ENCODE assay signal across 9 cellular contexts in genomic region chr10:95290801-95291633, GRCh38. TPM values are rescaled to one million over a fixed set of nuclear protein-coding genes. Genes with fewer than 3 reads are reported as not detected.
A peak's percentile ranks its signal among the peaks of the same experiment; 100 is the strongest.
DNase-seq lines count a peak whose midpoint lies in the region; ATAC-seq, FAIRE-seq and TF ChIP-seq lines count a peak whose summit lies in the region.
"Had no signal": no experiment of that assay in that cellular context is flagged by ENCODE, and none has a peak within 500 bp of the region (broad histone marks: within the 10 kb centered on the region; RNA-seq: fewer than 3 reads in every experiment).

A gene with protein sequence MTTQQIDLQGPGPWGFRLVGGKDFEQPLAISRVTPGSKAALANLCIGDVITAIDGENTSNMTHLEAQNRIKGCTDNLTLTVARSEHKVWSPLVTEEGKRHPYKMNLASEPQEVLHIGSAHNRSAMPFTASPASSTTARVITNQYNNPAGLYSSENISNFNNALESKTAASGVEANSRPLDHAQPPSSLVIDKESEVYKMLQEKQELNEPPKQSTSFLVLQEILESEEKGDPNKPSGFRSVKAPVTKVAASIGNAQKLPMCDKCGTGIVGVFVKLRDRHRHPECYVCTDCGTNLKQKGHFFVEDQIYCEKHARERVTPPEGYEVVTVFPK (minus strand): TSS chr10:95291003. CDS start chr10:95290915, 88 bp downstream.

- CTCF ChIA-PET in GM12878 (lab: Yijun Ruan, JAX), result no interaction called here

- peak; percentile 39 for ATAC-seq in GM19467 (IDR thresholded peaks at IDR 0.05; ENCODE audit: unreplicated experiment)
- ATAC-seq in HG03565 (IDR thresholded peaks at IDR 0.05; ENCODE audit: unreplicated experiment), result peak; percentile 19
- peak; percentile 69 for ATAC-seq in RWPE2 (ENCODE audit: low read depth)
- peak; percentile 55 for ATAC-seq in GM12878

- DNase-seq in DMS53 (lab: John Stamatoyannopoulos, UW) (peak; percentile 89), RWPE2 (ENCODE audit: low spot score) (no peak), GM12878 (ENCODE audit: low read depth, low spot score) (no peak), cerebellar cortex (ENCODE audit: low spot score) (no peak)

- peaks cover 8% of the 10 kb centered on the region for H4K20me1 ChIP-seq in GM12878 (ENCODE audit: control insufficient read depth, insufficient read depth)

- no peaks in the 10 kb centered on the region for H3K9me3 ChIP-seq in RWPE2 (ENCODE audit: severe bottlenecking)
- no peaks in the 10 kb centered on the region for H3K9me3 ChIP-seq in GM12878 (replicated peaks; ENCODE audit: control insufficient read depth, insufficient read depth, low read length)
- H3K9me3 ChIP-seq in iPS-18a (ENCODE audit: control insufficient read depth, low read depth, low read length), result no peaks in the 10 kb centered on the region
- H3K9me3 ChIP-seq in skeletal muscle tissue (ENCODE audit: control insufficient read depth in 3 of 3, low read length in 3 of 3), result no peaks in the 10 kb centered on the region

- TF ChIP-seq EP300 in GM12878 (IDR thresholded peaks at IDR 0.05; ENCODE audit: borderline replicate concordance in 1 of 2, control insufficient read depth in 1 of 2, low read depth in 2 of 2, low read length in 2 of 2), result no peak

- RAD21 ChIA-PET in GM12878 (lab: Charles Lee; ENCODE audit: unreplicated experiment), result no interaction called here

- H3K27ac ChIP-seq in RWPE2 (ENCODE audit: poor library complexity, severe bottlenecking) (peak within 1 kb of the TSS; percentile 74), GM12878 (ENCODE audit: control insufficient read depth, insufficient read depth) (peak within 1 kb of the TSS; percentile 98), iPS-18a (ENCODE audit: low read length) (no peak within 1 kb of the TSS), skeletal muscle tissue (ENCODE audit: low read depth, low read length) (peak within 1 kb of the TSS; percentile 80)

- TF ChIP-seq POLR2A in GM12878 (IDR thresholded peaks at IDR 0.05; ENCODE audit: low read depth, low read length), result peak; percentile 96

- peak within 1 kb of the TSS; percentile 91 for H3K9ac ChIP-seq in GM12878 (ENCODE audit: control insufficient read depth, insufficient read depth, low read length)
- peak within 1 kb of the TSS; percentile 46 for H3K9ac ChIP-seq in iPS-18a (ENCODE audit: low read length)
- peak within 1 kb of the TSS; percentile 77 to 93 (median 90) for H3K9ac ChIP-seq in skeletal muscle tissue (ENCODE audit: low read depth in 1 of 3, low read length in 3 of 3)

- TF ChIP-seq RAD21 in GM12878 (IDR thresholded peaks at IDR 0.05; ENCODE audit: insufficient read depth, low read depth, low read length), result no peak

- SMC1A ChIA-PET in GM12878 (lab: Charles Lee; ENCODE audit: uncharacterized antibody, unreplicated experiment), result interaction anchor here (1.3 to 8.2 kb wide), 2 partner anchors 10 to 71 kb away, joined by 3 to 80 read pairs; no protein-coding TSS in a partner anchor

- WGBS in GM12878 (ENCODE audit: insufficient coverage, insufficient replicate concordance, low lambda C conversion rate, missing lambda C conversion rate), result 6% methylated on average over 45 of the region's 82 CpGs

- H3K4me3 ChIP-seq in RWPE2 (ENCODE audit: severe bottlenecking) (peak within 1 kb of the TSS; percentile 97), GM12878 (peak within 1 kb of the TSS; percentile 97), iPS-18a (ENCODE audit: low read length) (peak within 1 kb of the TSS; percentile 72), skeletal muscle tissue (ENCODE audit: low read length in 3 of 3) (peak within 1 kb of the TSS; percentile 70 to 88 (median 82))

- FAIRE-seq in GM12878 (lab: Jason Lieb, UNC), result no peak
- FAIRE-seq: endometrium had no signal

- H3K4me1 ChIP-seq in RWPE2 (ENCODE audit: insufficient read depth, poor library complexity, severe bottlenecking) (peaks cover 34% of the 10 kb centered on the region), GM12878 (ENCODE audit: control insufficient read depth, insufficient read depth, low read length) (peaks cover 50% of the 10 kb centered on the region), iPS-18a (ENCODE audit: control insufficient read depth, low read depth, low read length) (peaks cover 12% of the 10 kb centered on the region), skeletal muscle tissue (ENCODE audit: control insufficient read depth in 3 of 3, insufficient read depth in 3 of 3, low read length in 3 of 3) (peaks cover 31 to 42% (median 38%) of the 10 kb centered on the region in 3 donors)

- in situ Hi-C loops in GM12878 (cut with MboI), result loop anchor here (10.0 kb wide), 1 partner anchor 464 kb away; the partner anchor contains the start of gene ENTPD1

- peak within 1 kb of the TSS; percentile 80 for H3K4me2 ChIP-seq in GM12878 (ENCODE audit: control insufficient read depth, insufficient read depth)

- TF ChIP-seq CTCF in RWPE2 (IDR thresholded peaks at IDR 0.05; ENCODE audit: poor library complexity, severe bottlenecking) (peak; percentile 27), GM12878 (IDR thresholded peaks at IDR 0.05 in 2 of 3, conservative IDR thresholded peaks at IDR 0.05 in 1 of 3; ENCODE audit: control insufficient read depth in 2 of 3, extremely low read depth in 1 of 3, insufficient read depth in 1 of 3, low read depth in 3 of 3, low read length in 3 of 3) (peak; percentile 21 to 30 (median 27); a peak in 5 of 6 replicates)

- TSS peak; percentile 83 for BruUV-seq in GM12878 (replicated peaks; lab: Mats Ljungman, UMichigan)

- H3K36me3 ChIP-seq in RWPE2 (ENCODE audit: low read depth) (peaks cover 32% of the 10 kb centered on the region), GM12878 (ENCODE audit: control insufficient read depth in 2 of 2, insufficient read depth in 2 of 2, low read length in 1 of 2) (peaks cover 0 to 9% of the 10 kb centered on the region in 2 experiments; a peak in 1 of 4 replicates), iPS-18a (ENCODE audit: control insufficient read depth, low read depth, low read length) (no peaks in the 10 kb centered on the region), skeletal muscle tissue (ENCODE audit: control insufficient read depth in 3 of 3, insufficient read depth in 3 of 3, low read length in 3 of 3) (no peaks in the 10 kb centered on the region)

- POLR2A ChIA-PET in GM12878 (lab: Charles Lee), result interaction anchor here (1.1 kb wide), 1 partner anchor 48 kb away, joined by 3 read pairs; no protein-coding TSS in a partner anchor

- H3K27me3 ChIP-seq in RWPE2 (ENCODE audit: insufficient read depth, poor library complexity, severe bottlenecking), result no peaks in the 10 kb centered on the region
- H3K27me3 ChIP-seq in GM12878 (replicated peaks in 1 of 2; ENCODE audit: control insufficient read depth in 2 of 2, insufficient read depth in 2 of 2, low read length in 1 of 2), result no peaks in the 10 kb centered on the region
- peaks cover 46% of the 10 kb centered on the region for H3K27me3 ChIP-seq in iPS-18a (ENCODE audit: control insufficient read depth, insufficient read depth, low read length)
- peaks cover 0 to 4% (median 0%) of the 10 kb centered on the region in 3 donors for H3K27me3 ChIP-seq in skeletal muscle tissue (ENCODE audit: control insufficient read depth in 3 of 3, insufficient read depth in 3 of 3, low read length in 3 of 3)

- peaks cover 67% of the 10 kb centered on the region for H3K79me2 ChIP-seq in GM12878 (ENCODE audit: control insufficient read depth, insufficient read depth, low read length)

- H2AFZ ChIP-seq in GM12878 (ENCODE audit: control insufficient read depth, low read depth, low read length), result peak within 1 kb of the TSS; percentile 78

- intact Hi-C loops in GM12878 (cut with micrococcal nuclease; ENCODE audit: unreplicated experiment), result loop anchor here (1.0 to 10.0 kb wide), 3 partner anchors 46 to 984 kb away; partner anchors contain the start of genes BLNK and ENTPD1

TF ChIP-seq in GM12878, 131 proteins besides CTCF, POLR2A, EP300 and RAD21 (continues in another document):
- TF ChIP-seq, protein P1, sequence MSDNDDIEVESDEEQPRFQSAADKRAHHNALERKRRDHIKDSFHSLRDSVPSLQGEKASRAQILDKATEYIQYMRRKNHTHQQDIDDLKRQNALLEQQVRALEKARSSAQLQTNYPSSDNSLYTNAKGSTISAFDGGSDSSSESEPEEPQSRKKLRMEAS (IDR thresholded peaks at IDR 0.05; ENCODE audit: low read depth, low read length), result peak; percentile 81
- TF ChIP-seq, protein P2, sequence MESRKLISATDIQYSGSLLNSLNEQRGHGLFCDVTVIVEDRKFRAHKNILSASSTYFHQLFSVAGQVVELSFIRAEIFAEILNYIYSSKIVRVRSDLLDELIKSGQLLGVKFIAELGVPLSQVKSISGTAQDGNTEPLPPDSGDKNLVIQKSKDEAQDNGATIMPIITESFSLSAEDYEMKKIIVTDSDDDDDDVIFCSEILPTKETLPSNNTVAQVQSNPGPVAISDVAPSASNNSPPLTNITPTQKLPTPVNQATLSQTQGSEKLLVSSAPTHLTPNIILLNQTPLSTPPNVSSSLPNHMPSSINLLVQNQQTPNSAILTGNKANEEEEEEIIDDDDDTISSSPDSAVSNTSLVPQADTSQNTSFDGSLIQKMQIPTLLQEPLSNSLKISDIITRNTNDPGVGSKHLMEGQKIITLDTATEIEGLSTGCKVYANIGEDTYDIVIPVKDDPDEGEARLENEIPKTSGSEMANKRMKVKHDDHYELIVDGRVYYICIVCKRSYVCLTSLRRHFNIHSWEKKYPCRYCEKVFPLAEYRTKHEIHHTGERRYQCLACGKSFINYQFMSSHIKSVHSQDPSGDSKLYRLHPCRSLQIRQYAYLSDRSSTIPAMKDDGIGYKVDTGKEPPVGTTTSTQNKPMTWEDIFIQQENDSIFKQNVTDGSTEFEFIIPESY (IDR thresholded peaks at IDR 0.05), result no peak

RNA-seq across cellular contexts. Expression of the gene that starts here (rescaled TPM):
- 93.6 and 94.6 TPM in 2 replicates for total RNA-seq in GM12878 (2013; cell fraction: nucleolus; rRNA removed)
- total RNA-seq in GM12878 (2014; rRNA removed) (86.5 and 95.7 TPM in 2 replicates), GM12878 (2014; rRNA removed; fragmentation: Illumina TruSeq; extraction: Trizol) (204 and 212 TPM in 2 replicates), GM12878 (2021) (527 and 530 TPM in 2 replicates), skeletal muscle tissue (9.9 TPM)
- 553 TPM for polyA plus RNA-seq in GM12878 (2011; ENCODE audit: low read depth)
- polyA plus RNA-seq in GM12878 (2011; rRNA removed) (133 and 220 TPM in 2 replicates), GM12878 (2014; fragmentation: Illumina TruSeq; extraction: Trizol) (688 and 698 TPM in 2 replicates), GM12878 (2014; fragmentation: Nextera tagmentation; extraction: Ambion mirVana) (100 to 1,000 TPM; 133 to 338 TPM), GM12878 (2014; rRNA removed) (280 and 305 TPM in 2 replicates), GM12878 (2016; fragmentation: Nextera tagmentation; extraction: Ambion mirVana) (100 to 1,000 TPM; 689 to 714 TPM)
- 344 and 508 TPM in 2 replicates for polyA plus RNA-seq in GM12878 (2011; cell fraction: cytosol; rRNA removed)
- 200 and 240 TPM in 2 replicates for polyA plus RNA-seq in GM12878 (2011; cell fraction: nucleus; rRNA removed)
- 602 and 737 TPM in 2 replicates for polyA plus RNA-seq in GM12878 (2012)
- 275 and 304 TPM in 2 replicates for polyA minus RNA-seq in GM12878 (2011; rRNA and poly(A)+ RNA removed)
- 146 and 173 TPM in 2 replicates for polyA minus RNA-seq in GM12878 (2011; cell fraction: cytosol; rRNA and poly(A)+ RNA removed)
- 58.8 and 86.6 TPM in 2 replicates for polyA minus RNA-seq in GM12878 (2011; cell fraction: nucleus; rRNA and poly(A)+ RNA removed)

Comparison
In these comparisons a context has a peak if more than half of its experiments do, and no peak if none do; other contexts are left out.
1. ATAC-seq: peak in every context shown above with its lines; median percentile 69 in RWPE2; 55 in GM12878; 39 in GM19467; 19 in HG03565.